In the genomic region with DNA sequence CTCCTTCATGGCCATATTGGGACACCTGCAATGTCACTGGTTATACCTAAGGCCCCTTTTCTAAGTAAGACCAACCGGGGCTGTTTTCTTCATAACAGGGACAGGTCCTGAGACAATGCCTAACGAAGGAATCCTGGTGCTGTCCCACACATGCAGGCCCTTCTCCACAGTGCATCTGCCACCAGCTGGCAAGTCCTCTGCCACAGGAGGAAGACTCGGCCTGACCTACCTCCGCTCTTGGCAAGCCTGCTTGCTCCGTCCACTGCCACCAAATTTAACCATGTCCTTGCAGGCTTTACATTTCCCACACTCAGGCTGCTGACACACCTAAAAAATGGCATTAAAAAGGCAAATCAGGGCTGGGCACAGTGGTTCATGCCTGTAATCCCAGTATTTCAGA, we compare ENCODE assay signal across 27 cellular contexts. TPM values are rescaled to one million over a fixed set of nuclear protein-coding genes. Genes with fewer than 3 reads are reported as not detected.
"Had no signal": no experiment of that assay in that cellular context is flagged by ENCODE, and none has a peak within 500 bp of the region (broad histone marks: within the 10 kb centered on the region; RNA-seq: fewer than 3 reads in every experiment).

No MANE protein-coding gene starts in this region.

- H3K4me3 Mint-ChIP-seq: activated CD4-positive, alpha-beta memory T cell treated with anti-CD3 and anti-CD28 coated beads for 36 hours; activated CD4-positive, alpha-beta T cell treated with anti-CD3 and anti-CD28 coated beads, Interleukin-2, amount 10 ng/mL, durations not matched to agents 7 days and 5 days; activated T-cell treated with anti-CD3 and anti-CD28 coated beads, Interleukin-2, amount 50 U/mL, for 72 hours; brain; central memory CD8-positive, alpha-beta T cell; T-cell had no signal

- H3K4me3 ChIP-seq: SK-N-MC had no signal

- H3K27ac Mint-ChIP-seq: activated CD4-positive, alpha-beta memory T cell treated with anti-CD3 and anti-CD28 coated beads for 36 hours; activated CD4-positive, alpha-beta T cell treated with anti-CD3 and anti-CD28 coated beads, Interleukin-2, amount 10 ng/mL, durations not matched to agents 7 days and 5 days; activated T-cell treated with anti-CD3 and anti-CD28 coated beads, Interleukin-2, amount 50 U/mL, for 72 hours; activated T-helper 2 cell treated with anti-CD3 and anti-CD28 coated beads, Interferon-gamma antibody, Interleukin-2, Interleukin-4, amounts not matched to agents 10 μg/mL and 5 μg/mL and 100 μg/mL, durations not matched to agents 14 hours and 24 hours and 36 hours; brain had no signal

- DNase-seq: activated CD4-positive, alpha-beta memory T cell treated with anti-CD3 and anti-CD28 coated beads for 36 hours; activated CD4-positive, alpha-beta T cell treated with anti-CD3 and anti-CD28 coated beads, Interleukin-2, amount 10 ng/mL, durations not matched to agents 7 days and 5 days; activated CD4-positive, CD25-positive, alpha-beta regulatory T cell; activated CD8-positive, alpha-beta memory T cell treated with anti-CD3 and anti-CD28 coated beads for 24 hours; activated gamma-delta T cell treated with Interleukin-2 at 50 U/mL for 16 hours; activated naive CD4-positive, alpha-beta T cell treated with anti-CD3 and anti-CD28 coated beads, Interleukin-2, amount 50 U/mL, for 16 hours; activated T-cell treated with anti-CD3 and anti-CD28 coated beads, Interleukin-2, amount 50 U/mL, for 72 hours; amygdala; Kasumi-1; NCI-H1105 treated with DMSO at 0.1 percent for 48 hours; NCI-H1436 treated with DMSO at 0.1 percent for 48 hours; NCI-H187; NCI-H2081; NCI-H510A treated with DMSO at 0.1 percent for 48 hours; NCI-H69; NK-92 treated with Interleukin-12 subunit alpha and Interleukin-12 subunit beta, amount 100 ng/mL, for 24 hours; OCI-M1; RPMI8226; T-cell; T-helper 2 cell had no signal

- H3K4me1 Mint-ChIP-seq: brain; central memory CD8-positive, alpha-beta T cell had no signal

- H3K27me3 Mint-ChIP-seq: activated CD4-positive, alpha-beta memory T cell treated with anti-CD3 and anti-CD28 coated beads for 36 hours; activated CD4-positive, alpha-beta T cell treated with anti-CD3 and anti-CD28 coated beads, Interleukin-2, amount 10 ng/mL, durations not matched to agents 7 days and 5 days; brain; central memory CD8-positive, alpha-beta T cell; T-cell had no signal

- ATAC-seq: Panc1, Right ventricle myocardium inferior, T-cell had no signal

- H3K9me3 Mint-ChIP-seq: activated CD4-positive, alpha-beta memory T cell treated with anti-CD3 and anti-CD28 coated beads for 36 hours; activated CD4-positive, alpha-beta T cell treated with anti-CD3 and anti-CD28 coated beads, Interleukin-2, amount 10 ng/mL, durations not matched to agents 7 days and 5 days; activated T-cell treated with anti-CD3 and anti-CD28 coated beads, Interleukin-2, amount 50 U/mL, for 72 hours; activated T-helper 2 cell treated with anti-CD3 and anti-CD28 coated beads, Interferon-gamma antibody, Interleukin-2, Interleukin-4, amounts not matched to agents 10 μg/mL and 5 μg/mL and 100 μg/mL, durations not matched to agents 14 hours and 24 hours and 36 hours; brain; central memory CD8-positive, alpha-beta T cell; T-cell had no signal

RNA-seq across cellular contexts. Expression of a gene that starts 49.0 kb away (rescaled TPM):
- total RNA-seq: astrocyte, Right ventricle myocardium inferior had no signal
